In genomic region chr9:123131993-123132392, GRCh38 we compare ENCODE assay signal across 16 cellular contexts.
A peak's percentile ranks its signal among the peaks of the same experiment; 100 is the strongest.
DNase-seq lines count a peak whose midpoint lies in the region; ATAC-seq and TF ChIP-seq lines count a peak whose summit lies in the region.
"Had no signal": no experiment of that assay in that cellular context is flagged by ENCODE, and none has a peak within 500 bp of the region (broad histone marks: within the 10 kb centered on the region; RNA-seq: fewer than 3 reads in every experiment).

No MANE protein-coding gene starts in this region.

- no peak for TF ChIP-seq POLR2A in IMR-90 (IDR thresholded peaks at IDR 0.05; ENCODE audit: low read depth, low read length)

- H3K56ac ChIP-seq in IMR-90 (ENCODE audit: extremely low read depth, insufficient read depth, low read length), result no peak overlapping the region

- no peak overlapping the region for H3K4me2 ChIP-seq in IMR-90 (ENCODE audit: low read depth, low read length)
- H3K4me2 ChIP-seq: BLaER1 treated with 17β-estradiol and CSF1 and Interleukin-3, amounts not matched to agents 10 nM and 100 nM had no signal

- no peak overlapping the region for H4K91ac ChIP-seq in IMR-90 (ENCODE audit: insufficient read depth, low read depth, low read length)

- H3K27ac Mint-ChIP-seq in WTC11, result no peak overlapping the region
- H3K27ac Mint-ChIP-seq: B cell; CD8-positive, alpha-beta T cell; HFFc6 had no signal

- no peak overlapping the region for H4K8ac ChIP-seq in IMR-90 (ENCODE audit: low read depth in 2 of 2, low read length in 2 of 2)

- ATAC-seq in IMR-90 (ENCODE audit: low read depth) (no peak), WTC11 (no peak), left lobe of liver (peak; percentile 64)
- ATAC-seq: CD8-positive, alpha-beta T cell; GM12878; HCT116 had no signal

- H2BK5ac ChIP-seq in IMR-90 (ENCODE audit: low read depth, low read length, poor library complexity, severe bottlenecking), result no peak overlapping the region

- no peak overlapping the region for H2AFZ ChIP-seq in IMR-90 (replicated peaks; ENCODE audit: low read length, poor library complexity)

- no peaks in the 10 kb centered on the region for H3K9me1 ChIP-seq in IMR-90 (ENCODE audit: insufficient read depth, low read length)

- no peaks in the 10 kb centered on the region for H3K27me3 ChIP-seq in IMR-90 (ENCODE audit: control insufficient read depth, insufficient read depth, low read length)
- no peaks in the 10 kb centered on the region for H3K27me3 ChIP-seq in SJCRH30
- H3K27me3 ChIP-seq: BLaER1 treated with 17β-estradiol and CSF1 and Interleukin-3, amounts not matched to agents 10 nM and 100 nM had no signal

- no peaks in the 10 kb centered on the region for H3K79me1 ChIP-seq in IMR-90 (ENCODE audit: low read depth in 1 of 2, low read length in 2 of 2)

- no peaks in the 10 kb centered on the region for H4K20me1 ChIP-seq in IMR-90 (ENCODE audit: insufficient read depth, low read length)
- H4K20me1 ChIP-seq: BLaER1 treated with 17β-estradiol and CSF1 and Interleukin-3, amounts not matched to agents 10 nM and 100 nM had no signal

- H2AK5ac ChIP-seq in IMR-90 (ENCODE audit: low read depth, low read length), result no peak overlapping the region

- H3K9me3 ChIP-seq in IMR-90 (ENCODE audit: control insufficient read depth, insufficient read depth, low read length), result no peaks in the 10 kb centered on the region
- no peaks in the 10 kb centered on the region for H3K9me3 ChIP-seq in SJCRH30 (replicated peaks)
- H3K9me3 ChIP-seq: BLaER1 treated with 17β-estradiol and CSF1 and Interleukin-3, amounts not matched to agents 10 nM and 100 nM had no signal

- H3K4me3 Mint-ChIP-seq in WTC11, result no peak overlapping the region
- H3K4me3 Mint-ChIP-seq: B cell; CD8-positive, alpha-beta T cell; HFFc6 had no signal

- no peak for DNase-seq in IMR-90
- DNase-seq in WTC11 (ENCODE audit: low spot score), result no peak
- no peak for DNase-seq in left lobe of liver (ENCODE audit: low spot score)
- DNase-seq in amniotic stem cell (lab: John Stamatoyannopoulos, UW), result no peak
- DNase-seq in ureter (ENCODE audit: low spot score), result no peak
- no peak for DNase-seq in SJCRH30
- DNase-seq: Calu3; CD8-positive, alpha-beta T cell; DMS79 treated with DMSO at 0.1 percent for 48 hours; GOT3; H7; HFFc6 had no signal

- H3K36me3 ChIP-seq in IMR-90 (ENCODE audit: control insufficient read depth, insufficient read depth, low read length) (no peaks in the 10 kb centered on the region), SJCRH30 (peaks cover 7% of the 10 kb centered on the region; the same call in 1 of the 2 replicates)

- H4K5ac ChIP-seq in IMR-90 (ENCODE audit: low read depth, low read length), result no peak overlapping the region

- H2BK20ac ChIP-seq in IMR-90 (ENCODE audit: low read depth, low read length), result no peak overlapping the region

- H3K23ac ChIP-seq in IMR-90 (ENCODE audit: low read depth, low read length), result no peak overlapping the region

- no peak overlapping the region for H2BK120ac ChIP-seq in IMR-90 (ENCODE audit: low read depth, low read length)

- no peaks in the 10 kb centered on the region for H3K27me3 Mint-ChIP-seq in WTC11 (ENCODE audit: low read depth)
- H3K27me3 Mint-ChIP-seq: B cell had no signal

- no peaks in the 10 kb centered on the region for H3K4me1 Mint-ChIP-seq in WTC11

- POLR2A ChIA-PET in IMR-90 (lab: Charles Lee; ENCODE audit: unreplicated experiment) (interaction anchor here (0.6 kb wide), 1 partner anchor 28 kb away, joined by 8 read pairs; no protein-coding TSS in a partner anchor), WTC11 (lab: Charles Lee) (interaction anchor here (0.6 kb wide), 1 partner anchor 88 kb away, joined by 6 read pairs; no protein-coding TSS in a partner anchor)

- no peak overlapping the region for H3K18ac ChIP-seq in IMR-90 (ENCODE audit: low read depth, low read length)

- H3K4ac ChIP-seq in IMR-90 (ENCODE audit: low read depth, low read length), result no peak overlapping the region

- H3K9ac ChIP-seq in IMR-90 (ENCODE audit: low read depth, low read length), result no peak overlapping the region
- H3K9ac ChIP-seq: BLaER1 treated with 17β-estradiol and CSF1 and Interleukin-3, amounts not matched to agents 10 nM and 100 nM had no signal

- H2BK15ac ChIP-seq in IMR-90 (ENCODE audit: low read depth, low read length), result no peak overlapping the region

- H3K9me3 Mint-ChIP-seq in WTC11, result no peaks in the 10 kb centered on the region
- H3K9me3 Mint-ChIP-seq: CD8-positive, alpha-beta T cell; HFFc6 had no signal

- dilution Hi-C loops in IMR-90 (cut with HindIII; ENCODE audit: low sequenced_read_pairs, unreplicated experiment), result no loop called here

- H3K4me1 ChIP-seq in IMR-90 (ENCODE audit: control insufficient read depth, insufficient read depth, low read length) (peaks cover 2% of the 10 kb centered on the region), SJCRH30 (peaks cover 7% of the 10 kb centered on the region; the same call in 1 of the 2 replicates)
- H3K4me1 ChIP-seq: BLaER1 treated with 17β-estradiol and CSF1 and Interleukin-3, amounts not matched to agents 10 nM and 100 nM had no signal

- no peak overlapping the region for H3K4me3 ChIP-seq in IMR-90 (ENCODE audit: insufficient read depth, low read depth, low read length)
- no peak overlapping the region for H3K4me3 ChIP-seq in SJCRH30
- H3K4me3 ChIP-seq: BLaER1 treated with 17β-estradiol and CSF1 and Interleukin-3, amounts not matched to agents 10 nM and 100 nM; GM12878 had no signal

- BruUV-seq in IMR-90 (replicated peaks; lab: Mats Ljungman, UMichigan), result no TSS peak

- H3K14ac ChIP-seq in IMR-90 (replicated peaks; ENCODE audit: low read depth, low read length), result no peak overlapping the region

- CTCF ChIA-PET in IMR-90 (lab: Yijun Ruan, JAX), result interaction anchor here (0.5 kb wide), 1 partner anchor 10 kb away, joined by 3 read pairs; no protein-coding TSS in a partner anchor
- CTCF ChIA-PET in WTC11 (lab: Charles Lee), result no interaction called here

- H2AK9ac ChIP-seq in IMR-90 (replicated peaks; ENCODE audit: low read depth, low read length, poor library complexity), result no peak overlapping the region

- no peak overlapping the region for H3K27ac ChIP-seq in IMR-90 (ENCODE audit: insufficient read depth, low read length)
- H3K27ac ChIP-seq in SJCRH30, result no peak overlapping the region
- H3K27ac ChIP-seq: BLaER1 treated with 17β-estradiol and CSF1 and Interleukin-3, amounts not matched to agents 10 nM and 100 nM had no signal

- intact Hi-C loops in IMR-90 (cut with micrococcal nuclease), result no loop called here

- no peak for TF ChIP-seq RAD21 in IMR-90 (IDR thresholded peaks at IDR 0.05; ENCODE audit: low read length)

- peaks cover 24% of the 10 kb centered on the region for H3K36me3 Mint-ChIP-seq in WTC11

- in situ Hi-C loops in IMR-90 (cut with MboI; ENCODE audit: low sequenced_read_pairs), result no loop called here

- TF ChIP-seq CTCF in IMR-90 (conservative IDR thresholded peaks at IDR 0.05; ENCODE audit: low read depth, low read length) (no peak), WTC11 (IDR thresholded peaks at IDR 0.05) (no peak)

TF ChIP-seq in IMR-90, 13 proteins besides CTCF, POLR2A, EP300 and RAD21:
- no peak for TF ChIP-seq MAZ (IDR thresholded peaks at IDR 0.05; ENCODE audit: borderline replicate concordance, low read depth, low read length)
- peak; percentile 24; the same call in 1 of the 2 replicates for TF ChIP-seq CEBPB (IDR thresholded peaks at IDR 0.05; ENCODE audit: low read depth, low read length)

TF ChIP-seq in WTC11, 78 proteins besides CTCF, POLR2A, EP300 and RAD21 (continues in another document):
- TF ChIP-seq AFF4 (CRISPR knock-in tag; IDR thresholded peaks at IDR 0.05; ENCODE audit: borderline replicate concordance) (no peak), HMGA2 (CRISPR knock-in tag; IDR thresholded peaks at IDR 0.05) (peak; percentile 42; the same call in 1 of the 2 replicates), ZNF425 (CRISPR knock-in tag; conservative IDR thresholded peaks at IDR 0.05) (no peak)
